ENCODE assay signal across 24 cellular contexts in the genomic region with DNA sequence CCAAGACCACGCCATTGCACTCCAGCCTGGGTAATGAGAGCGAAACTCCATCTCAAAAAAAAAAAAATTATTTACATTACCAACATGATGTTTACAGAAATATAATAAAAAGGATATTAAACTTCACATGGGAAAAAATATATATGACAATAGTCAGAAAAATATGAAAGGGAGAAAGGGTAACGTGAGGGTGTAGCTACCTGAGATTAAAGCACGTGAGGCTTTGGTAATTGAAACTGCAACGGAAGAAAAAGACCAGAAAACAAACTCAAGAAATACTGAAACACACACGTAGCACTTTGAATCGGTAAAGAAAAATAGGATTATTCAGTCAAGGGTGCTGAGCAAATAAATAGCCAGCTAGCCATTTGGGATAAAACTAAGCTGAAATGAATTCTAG. TPM values are rescaled to one million over a fixed set of nuclear protein-coding genes. Genes with fewer than 3 reads are reported as not detected.
DNase-seq lines count a peak whose midpoint lies in the region; ATAC-seq, FAIRE-seq and TF ChIP-seq lines count a peak whose summit lies in the region.
"Had no signal": no experiment of that assay in that cellular context is flagged by ENCODE, and none has a peak within 500 bp of the region (broad histone marks: within the 10 kb centered on the region; RNA-seq: fewer than 3 reads in every experiment).

No MANE protein-coding gene starts in this region.

- H3K9me3 Mint-ChIP-seq in activated T-cell treated with anti-CD3 and anti-CD28 coated beads, Interleukin-2, amount 50 U/mL, for 72 hours = no peaks in the 10 kb centered on the region
- H3K9me3 Mint-ChIP-seq in activated T-helper 17 cell treated with anti-CD3 and anti-CD28 coated beads, Interleukin-2, amount 50 U/mL, for 72 hours = no peaks in the 10 kb centered on the region
- no peaks in the 10 kb centered on the region for H3K9me3 Mint-ChIP-seq in natural killer cell treated with Interleukin-12 subunit alpha and Interleukin-12 subunit beta and Interleukin-15 and Interleukin-18, amount 100 ng/mL, for 72 hours
- H3K9me3 Mint-ChIP-seq: activated naive CD8-positive, alpha-beta T cell treated with anti-CD3 and anti-CD28 coated beads, Interleukin-2, amount 10 ng/mL, durations not matched to agents 7 days and 5 days; neural crest cell had no signal

- peak overlapping the region; percentile 77 for H3K4me3 Mint-ChIP-seq in activated T-cell treated with anti-CD3 and anti-CD28 coated beads, Interleukin-2, amount 50 U/mL, for 72 hours
- H3K4me3 Mint-ChIP-seq in activated T-helper 17 cell treated with anti-CD3 and anti-CD28 coated beads, Interleukin-2, amount 50 U/mL, for 72 hours = peak overlapping the region; percentile 79
- no peak overlapping the region for H3K4me3 Mint-ChIP-seq in natural killer cell treated with Interleukin-12 subunit alpha and Interleukin-12 subunit beta and Interleukin-15 and Interleukin-18, amount 100 ng/mL, for 72 hours
- H3K4me3 Mint-ChIP-seq: activated naive CD8-positive, alpha-beta T cell treated with anti-CD3 and anti-CD28 coated beads, Interleukin-2, amount 10 ng/mL, durations not matched to agents 7 days and 5 days; CD14-positive monocyte; neural crest cell had no signal

- peak overlapping the region; percentile 97 for H3K27ac Mint-ChIP-seq in activated T-cell treated with anti-CD3 and anti-CD28 coated beads, Interleukin-2, amount 50 U/mL, for 72 hours
- H3K27ac Mint-ChIP-seq in activated T-helper 17 cell treated with anti-CD3 and anti-CD28 coated beads, Interleukin-2, amount 50 U/mL, for 72 hours = peak overlapping the region; percentile 93
- peak overlapping the region; percentile 59 to 66 for H3K27ac Mint-ChIP-seq in natural killer cell treated with Interleukin-12 subunit alpha and Interleukin-12 subunit beta and Interleukin-15 and Interleukin-18, amount 100 ng/mL, for 72 hours

- H3K27me3 Mint-ChIP-seq in activated T-cell treated with anti-CD3 and anti-CD28 coated beads, Interleukin-2, amount 50 U/mL, for 72 hours (ENCODE audit: low read depth) = no peaks in the 10 kb centered on the region
- no peaks in the 10 kb centered on the region for H3K27me3 Mint-ChIP-seq in activated T-helper 17 cell treated with anti-CD3 and anti-CD28 coated beads, Interleukin-2, amount 50 U/mL, for 72 hours
- no peaks in the 10 kb centered on the region for H3K27me3 Mint-ChIP-seq in natural killer cell treated with Interleukin-12 subunit alpha and Interleukin-12 subunit beta and Interleukin-15 and Interleukin-18, amount 100 ng/mL, for 72 hours
- H3K27me3 Mint-ChIP-seq: activated naive CD8-positive, alpha-beta T cell treated with anti-CD3 and anti-CD28 coated beads, Interleukin-2, amount 10 ng/mL, durations not matched to agents 7 days and 5 days had no signal

- no peak for TF ChIP-seq POLR2A in GM12892 (IDR thresholded peaks at IDR 0.05; ENCODE audit: low read depth, low read length)

- no peak for DNase-seq in activated T-cell treated with anti-CD3 and anti-CD28 coated beads, Interleukin-2, amount 50 U/mL, for 72 hours
- DNase-seq in activated T-cell treated with anti-CD3 and anti-CD28 coated beads for 4 hours (no peak), GM12892 (ENCODE audit: insufficient read length) (no peak), NCI-H524 (lab: John Stamatoyannopoulos, UW) (no peak), COR-L47 (lab: John Stamatoyannopoulos, UW) (no peak)
- no peak for DNase-seq in natural killer cell treated with Interleukin-12 subunit alpha and Interleukin-12 subunit beta and Interleukin-15 and Interleukin-18, amount 100 ng/mL, for 72 hours (ENCODE audit: low spot score)
- DNase-seq: ACHN; activated CD4-positive, alpha-beta T cell treated with anti-CD3 and anti-CD28 coated beads for 48 hours; activated CD8-positive, alpha-beta memory T cell treated with anti-CD3 and anti-CD28 coated beads, Interleukin-2, amount 50 U/mL, for 48 hours; activated naive CD8-positive, alpha-beta T cell treated with anti-CD3 and anti-CD28 coated beads, Interleukin-2, amount 10 ng/mL, durations not matched to agents 7 days and 5 days; effector CD8-positive, alpha-beta T cell; left ventricle myocardium inferior; NCI-H187; NCI-H774; stimulated activated CD8-positive, alpha-beta memory T cell treated with anti-CD3 and anti-CD28 coated beads, Interleukin-4, amount 100 ng/mL, for 48 hours had no signal

- no peak for ATAC-seq in activated T-cell treated with anti-CD3 and anti-CD28 coated beads, Interleukin-2, amount 50 U/mL, for 72 hours (replicated peaks in 1 of 2)
- no peak for ATAC-seq in activated T-helper 17 cell treated with anti-CD3 and anti-CD28 coated beads, Interleukin-2, amount 50 U/mL, for 72 hours (replicated peaks)
- no peak for ATAC-seq in natural killer cell treated with Interleukin-12 subunit alpha and Interleukin-12 subunit beta and Interleukin-15 and Interleukin-18, amount 100 ng/mL, for 72 hours
- ATAC-seq in HG03196 (IDR thresholded peaks at IDR 0.05; ENCODE audit: unreplicated experiment) = no peak
- ATAC-seq: K562, sciatic nerve had no signal

- FAIRE-seq in GM12892 (lab: Jason Lieb, UNC) = peak; percentile 21
- FAIRE-seq: frontal cortex, G401.6, K562, TTC549 had no signal

- peaks cover under 1 to 2% of the 10 kb centered on the region in 2 donors for H3K36me3 Mint-ChIP-seq in activated T-cell treated with anti-CD3 and anti-CD28 coated beads, Interleukin-2, amount 50 U/mL, for 72 hours (ENCODE audit: insufficient read depth in 2 of 2)
- peaks cover 75% of the 10 kb centered on the region for H3K36me3 Mint-ChIP-seq in activated T-helper 17 cell treated with anti-CD3 and anti-CD28 coated beads, Interleukin-2, amount 50 U/mL, for 72 hours (ENCODE audit: low read depth)
- H3K36me3 Mint-ChIP-seq in natural killer cell treated with Interleukin-12 subunit alpha and Interleukin-12 subunit beta and Interleukin-15 and Interleukin-18, amount 100 ng/mL, for 72 hours = no peaks in the 10 kb centered on the region

- peaks cover 97% of the 10 kb centered on the region for H3K4me1 Mint-ChIP-seq in activated T-cell treated with anti-CD3 and anti-CD28 coated beads, Interleukin-2, amount 50 U/mL, for 72 hours (ENCODE audit: low read depth)
- H3K4me1 Mint-ChIP-seq in activated T-helper 17 cell treated with anti-CD3 and anti-CD28 coated beads, Interleukin-2, amount 50 U/mL, for 72 hours = peaks cover 79% of the 10 kb centered on the region
- peaks cover 77 to 78% of the 10 kb centered on the region in 2 donors for H3K4me1 Mint-ChIP-seq in natural killer cell treated with Interleukin-12 subunit alpha and Interleukin-12 subunit beta and Interleukin-15 and Interleukin-18, amount 100 ng/mL, for 72 hours (ENCODE audit: low read depth in 2 of 2)

RNA-seq across cellular contexts. Expression of a gene that starts 53.6 kb away (rescaled TPM):
- total RNA-seq in activated T-cell treated with anti-CD3 and anti-CD28 coated beads, Interleukin-2, amount 50 U/mL, for 72 hours = 100 to 1,000 TPM; 163 to 204 TPM
- 182 TPM for polyA plus RNA-seq in GM12892 (2012; ENCODE audit: missing spikeins)
- 100 to 1,000 TPM; 173 to 195 TPM for total RNA-seq in activated T-helper 17 cell treated with anti-CD3 and anti-CD28 coated beads, Interleukin-2, amount 50 U/mL, for 72 hours
- total RNA-seq in natural killer cell treated with Interleukin-12 subunit alpha and Interleukin-12 subunit beta and Interleukin-15 and Interleukin-18, amount 100 ng/mL, for 72 hours = 100 to 1,000 TPM; 111 to 149 TPM
